ENCODE assay signal across 7 cellular contexts in genomic region chrX:119880552-119881437, GRCh38. TPM values are rescaled to one million over a fixed set of nuclear protein-coding genes. Genes with fewer than 3 reads are reported as not detected.
DNase-seq lines count a peak whose midpoint lies in the region; ATAC-seq and FAIRE-seq lines count a peak whose summit lies in the region.

No MANE protein-coding gene starts in this region.

- peaks cover 14% of the 10 kb centered on the region for H3K36me3 ChIP-seq in adipocyte (ENCODE audit: control insufficient read depth, insufficient read depth, low read length, severe bottlenecking)

- FAIRE-seq in RCC 7860 (lab: Jason Lieb, UNC) = no peak

- ATAC-seq in GM19372 (IDR thresholded peaks at IDR 0.05; ENCODE audit: low read depth, unreplicated experiment) (peak; percentile 77), HG03521 (IDR thresholded peaks at IDR 0.05; ENCODE audit: unreplicated experiment) (peak; percentile 70)

- no peak overlapping the region for H3K4me3 ChIP-seq in adipocyte (ENCODE audit: low read length)

- DNase-seq in Daoy (ENCODE audit: low read depth) (peak; percentile 30), RCC 7860 (ENCODE audit: low spot score) (peak; percentile 40), adipocyte (ENCODE audit: low read depth) (peak; percentile 66), hepatic stellate cell (ENCODE audit: low spot score) (peak; percentile 73)
- peak; percentile 31 for DNase-seq in stimulated activated CD8-positive, alpha-beta memory T cell treated with anti-CD3 and anti-CD28 coated beads, Interleukin-4, amount 100 ng/mL, for 48 hours

- no peaks in the 10 kb centered on the region for H3K9me3 ChIP-seq in adipocyte (ENCODE audit: control insufficient read depth, low read length)

- no peaks in the 10 kb centered on the region for H3K27me3 ChIP-seq in adipocyte (replicated peaks; ENCODE audit: control insufficient read depth, insufficient read depth, low read length)

- no peaks in the 10 kb centered on the region for H3K4me1 ChIP-seq in adipocyte (ENCODE audit: control insufficient read depth, insufficient read depth, low read length)

- H3K9ac ChIP-seq in adipocyte (ENCODE audit: low read length) = no peak overlapping the region

RNA-seq across cellular contexts. Expression of gene NDUFA1, which starts 9.2 kb away (rescaled TPM):
- 71.7 and 83.4 TPM in 2 replicates for total RNA-seq in Daoy (2014; rRNA removed; shearing (Covaris generic))

RNA-seq across cellular contexts. Expression of gene RNF113A, which starts 9.3 kb away (rescaled TPM):
- total RNA-seq in Daoy (2014; rRNA removed; shearing (Covaris generic)) = 13.1 and 14.9 TPM in 2 replicates

RNA-seq across cellular contexts. Expression of gene AKAP14, which starts 14.9 kb away (rescaled TPM):
- total RNA-seq in Daoy (2014; rRNA removed; shearing (Covaris generic)) = not detected in 2 replicates

RNA-seq across cellular contexts. Expression of gene UPF3B, which starts 28.0 kb away (rescaled TPM):
- 6.0 and 7.0 TPM in 2 replicates for total RNA-seq in Daoy (2014; rRNA removed; shearing (Covaris generic))
